In the genomic region with DNA sequence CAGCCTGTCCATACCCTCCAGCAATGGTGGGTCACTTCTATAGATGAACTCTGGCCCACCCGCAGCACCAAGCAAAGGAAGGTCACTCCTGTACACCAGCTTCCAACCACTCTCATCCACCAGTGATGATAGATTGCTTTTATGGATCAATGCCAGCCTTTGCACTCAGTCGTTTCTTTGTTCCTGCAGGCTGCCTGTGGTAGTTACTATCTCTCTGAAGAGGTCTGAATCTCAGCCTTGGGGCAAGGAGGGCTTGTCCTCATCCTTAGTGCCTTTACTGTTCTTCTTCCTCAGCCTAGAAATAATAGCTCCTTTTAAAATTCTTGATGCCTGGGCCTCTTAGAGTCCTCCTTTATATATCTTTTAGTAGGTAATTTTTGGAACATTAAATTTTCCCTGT, we compare ENCODE assay signal across 17 cellular contexts.
"Had no signal": no experiment of that assay in that cellular context is flagged by ENCODE, and none has a peak within 500 bp of the region (broad histone marks: within the 10 kb centered on the region; RNA-seq: fewer than 3 reads in every experiment).

No MANE protein-coding gene starts in this region.

- H3K27ac ChIP-seq: SJCRH30, SK-N-MC had no signal

- DNase-seq: KBM-7, MV-4-11, NCI-H1048, NCI-H1436, NCI-H187, NCI-H2029, NCI-H2081 treated with DMSO at 0.1 percent for 48 hours, NCI-H2227 treated with DMSO at 0.1 percent for 48 hours, NCI-H524, NCI-H526 treated with DMSO at 0.1 percent for 48 hours, NCI-H774, PC-3, SHP77 treated with DMSO at 0.1 percent for 48 hours, SJCRH30 had no signal

- H3K4me1 ChIP-seq: SJCRH30 had no signal

- H3K36me3 ChIP-seq: SJCRH30 had no signal

- H3K9me3 ChIP-seq: SJCRH30 had no signal

- ATAC-seq: Panc1, PC-3, Right ventricle myocardium inferior had no signal

- H3K4me3 ChIP-seq: SJCRH30, SK-N-MC had no signal
